In genomic region chr1:65813956-65814355, GRCh38 we compare ENCODE assay signal across 12 cellular contexts. TPM values are rescaled to one million over a fixed set of nuclear protein-coding genes. Genes with fewer than 3 reads are reported as not detected.
DNase-seq lines count a peak whose midpoint lies in the region; ATAC-seq and TF ChIP-seq lines count a peak whose summit lies in the region.
"Had no signal": no experiment of that assay in that cellular context is flagged by ENCODE, and none has a peak within 500 bp of the region (broad histone marks: within the 10 kb centered on the region; RNA-seq: fewer than 3 reads in every experiment).

No MANE protein-coding gene starts in this region.

- no peak for TF ChIP-seq RAD21 in SK-N-SH (IDR thresholded peaks at IDR 0.05; ENCODE audit: low read length)

- H4K20me1 ChIP-seq in SK-N-SH (ENCODE audit: insufficient read depth) = no peaks in the 10 kb centered on the region

- 17% methylated on average over 3 of the region's 3 CpGs for WGBS in SK-N-SH (ENCODE audit: low lambda C conversion rate)

- intact Hi-C loops in head of caudate nucleus (cut with DNase I) = no loop called here

- H3K4me3 ChIP-seq in SK-N-SH (ENCODE audit: low read depth in 2 of 2, low read length in 1 of 2) = no peak overlapping the region
- H3K4me3 ChIP-seq: skin epidermis had no signal

- TF ChIP-seq EP300 in SK-N-SH (IDR thresholded peaks at IDR 0.05; ENCODE audit: borderline replicate concordance in 1 of 2, low read depth in 1 of 2, low read length in 1 of 2) = no peak

- no peaks in the 10 kb centered on the region for H3K9me3 ChIP-seq in SK-N-SH

- no peak for ATAC-seq in GM21381 (IDR thresholded peaks at IDR 0.05; ENCODE audit: unreplicated experiment)
- ATAC-seq in HG03432 (IDR thresholded peaks at IDR 0.05; ENCODE audit: unreplicated experiment) = no peak

- no peak overlapping the region for H3K9ac ChIP-seq in SK-N-SH
- H3K9ac ChIP-seq: KMS-11 had no signal

- no peaks in the 10 kb centered on the region for H3K9me2 ChIP-seq in SK-N-SH

- DNase-seq in EH (ENCODE audit: low read depth) (peak; percentile 41), M059J (ENCODE audit: low read depth) (peak; percentile 80), SK-N-SH (peak; percentile 29), head of caudate nucleus (peak in 32 of 42 donors; percentile 3 to 64 (median 25)), HUDEP-2 (lab: John Stamatoyannopoulos, UW; ENCODE audit: unreplicated experiment in 76 of 76) (no peak)
- no peak for DNase-seq in activated CD4-positive, CD25-positive, alpha-beta regulatory T cell (lab: John Stamatoyannopoulos, UW)
- DNase-seq: activated CD8-positive, alpha-beta memory T cell treated with anti-CD3 and anti-CD28 coated beads, Interleukin-2, amount 50 U/mL, for 4 hours; naive B cell had no signal

- CTCF ChIA-PET in SK-N-SH (lab: Yijun Ruan, JAX) = no interaction called here

- peak overlapping the region in 1 of 2 experiments; percentile 36; a peak in 3 of 4 replicates for H3K27ac ChIP-seq in SK-N-SH (ENCODE audit: low read depth in 2 of 2, low read length in 1 of 2)
- H3K27ac ChIP-seq: KMS-11, skin epidermis had no signal

- peaks cover 8 to 16% of the 10 kb centered on the region in 2 experiments; a peak in 2 of 4 replicates for H3K4me1 ChIP-seq in SK-N-SH (ENCODE audit: control insufficient read depth in 1 of 2, insufficient read depth in 2 of 2, low read depth in 1 of 2, low read length in 1 of 2)

- H3K4me2 ChIP-seq in SK-N-SH = no peak overlapping the region
- H3K4me2 ChIP-seq: KMS-11 had no signal

- H3K27me3 ChIP-seq in SK-N-SH (ENCODE audit: insufficient read depth) = no peaks in the 10 kb centered on the region

- no peaks in the 10 kb centered on the region for H3K36me3 ChIP-seq in SK-N-SH (replicated peaks in 1 of 2; ENCODE audit: control insufficient read depth in 1 of 2, insufficient read depth in 2 of 2, low read length in 1 of 2)

- H2AFZ ChIP-seq in SK-N-SH (ENCODE audit: low read depth) = peak overlapping the region; percentile 27; the same call in 1 of the 2 replicates

- no peaks in the 10 kb centered on the region for H3K79me2 ChIP-seq in SK-N-SH (ENCODE audit: insufficient read depth)

- H3F3A ChIP-seq in SK-N-SH (replicated peaks; ENCODE audit: insufficient read depth) = peaks cover 12% of the 10 kb centered on the region

- POLR2A ChIA-PET in SK-N-SH (lab: Yijun Ruan, JAX) = no interaction called here

- no peak for TF ChIP-seq CTCF in SK-N-SH (IDR thresholded peaks at IDR 0.05)

TF ChIP-seq in SK-N-SH, 30 proteins besides CTCF, POLR2A, EP300 and RAD21:
- no peak for TF ChIP-seq EZH2phosphoT487 (IDR thresholded peaks at IDR 0.05; ENCODE audit: borderline replicate concordance, low read depth)
- no peak for TF ChIP-seq JUND (IDR thresholded peaks at IDR 0.05)
- TF ChIP-seq TCF12 (IDR thresholded peaks at IDR 0.05) = no peak
- no peak for TF ChIP-seq ZBTB33 (IDR thresholded peaks at IDR 0.05; ENCODE audit: borderline replicate concordance, low read depth)
- TF ChIP-seq MXI1 (IDR thresholded peaks at IDR 0.05; ENCODE audit: low read depth, low read length) = no peak
- no peak for TF ChIP-seq MAX (IDR thresholded peaks at IDR 0.05; ENCODE audit: low read depth)
- TF ChIP-seq RFX5 (IDR thresholded peaks at IDR 0.05; ENCODE audit: low read length) = no peak
- no peak for TF ChIP-seq FOSL2 (IDR thresholded peaks at IDR 0.05; ENCODE audit: borderline replicate concordance, low read depth)
- TF ChIP-seq REST (IDR thresholded peaks at IDR 0.05; ENCODE audit: low read depth, low read length) = no peak
- no peak for TF ChIP-seq FOXJ3 (CRISPR knock-in tag; IDR thresholded peaks at IDR 0.05)

RNA-seq across cellular contexts. Expression of gene PDE4B, which starts 21.3 kb away (rescaled TPM):
- 2.8 and 5.8 TPM in 2 replicates for total RNA-seq in M059J (2014; rRNA removed; shearing (Covaris generic))
- polyA plus RNA-seq in SK-N-SH (2012; rRNA removed) = 1.9 and 3.0 TPM in 2 replicates
- polyA plus RNA-seq in SK-N-SH (2012; cell fraction: cytosol; rRNA removed) = 2.2 and 2.3 TPM in 2 replicates
- 3.6 and 5.3 TPM in 2 replicates for polyA plus RNA-seq in SK-N-SH (2012; cell fraction: nucleus; rRNA removed)

Comparison
In these comparisons a context has a peak if more than half of its experiments do, and no peak if none do; other contexts are left out.
1. DNase-seq: peak in EH (single experiment), M059J (single experiment), SK-N-SH (single experiment) and head of caudate nucleus (32 of 42); none in HUDEP-2 (0 of 76) and activated CD4-positive, CD25-positive, alpha-beta regulatory T cell (0 of 4).